6 cellular contexts compared by ENCODE assay signal in genomic region chr19:45729774-45730388, GRCh38. TPM values are rescaled to one million over a fixed set of nuclear protein-coding genes. Genes with fewer than 3 reads are reported as not detected.
DNase-seq lines count a peak whose midpoint lies in the region; ATAC-seq and TF ChIP-seq lines count a peak whose summit lies in the region.

No MANE protein-coding gene starts in this region.

- H3K36me3 ChIP-seq in kidney epithelial cell (ENCODE audit: control insufficient read depth, insufficient read depth, low read length): no peaks in the 10 kb centered on the region

- H3K27ac ChIP-seq in VCaP: peak overlapping the region; percentile 77

- H3K27me3 ChIP-seq in kidney epithelial cell (ENCODE audit: control insufficient read depth, insufficient read depth, low read length): no peaks in the 10 kb centered on the region

- peak; percentile 31 for DNase-seq in GM03348 (ENCODE audit: low spot score)
- no peak for DNase-seq in kidney epithelial cell (ENCODE audit: low read depth)
- DNase-seq in activated gamma-delta T cell (lab: John Stamatoyannopoulos, UW): no peak
- no peak for DNase-seq in NCI-H524 (lab: John Stamatoyannopoulos, UW)

- no peak for TF ChIP-seq CTCF in VCaP (conservative IDR thresholded peaks at IDR 0.05)
- no peak for TF ChIP-seq CTCF in kidney epithelial cell (IDR thresholded peaks at IDR 0.05; ENCODE audit: insufficient read depth, low read length, poor library complexity, severe bottlenecking)

- H3K4me3 ChIP-seq in kidney epithelial cell (ENCODE audit: low read depth, low read length): peak overlapping the region; percentile 92

- ATAC-seq in activated CD4-positive, CD25-positive, alpha-beta regulatory T cell treated with anti-CD3 and anti-CD28 coated beads, Interleukin-2, amount 50 U/mL, for 24 hours: no peak

RNA-seq across cellular contexts. Expression of gene FBXO46, which starts 0.8 kb away (rescaled TPM):
- total RNA-seq in kidney epithelial cell: 13.0 and 15.8 TPM in 2 replicates

RNA-seq across cellular contexts. Expression of gene MEIOSIN, which starts 3.4 kb away (rescaled TPM):
- not detected in 2 replicates for total RNA-seq in kidney epithelial cell

RNA-seq across cellular contexts. Expression of gene QPCTL, which starts 37.4 kb away (rescaled TPM):
- 15.6 and 26.2 TPM in 2 replicates for total RNA-seq in kidney epithelial cell

RNA-seq across cellular contexts. Expression of gene SNRPD2, which starts 38.1 kb away (rescaled TPM):
- total RNA-seq in kidney epithelial cell: 177 and 219 TPM in 2 replicates

RNA-seq across cellular contexts. Expression of gene SIX5, which starts 39.2 kb away (rescaled TPM):
- total RNA-seq in kidney epithelial cell: 11.7 and 16.9 TPM in 2 replicates
